In the genomic region with DNA sequence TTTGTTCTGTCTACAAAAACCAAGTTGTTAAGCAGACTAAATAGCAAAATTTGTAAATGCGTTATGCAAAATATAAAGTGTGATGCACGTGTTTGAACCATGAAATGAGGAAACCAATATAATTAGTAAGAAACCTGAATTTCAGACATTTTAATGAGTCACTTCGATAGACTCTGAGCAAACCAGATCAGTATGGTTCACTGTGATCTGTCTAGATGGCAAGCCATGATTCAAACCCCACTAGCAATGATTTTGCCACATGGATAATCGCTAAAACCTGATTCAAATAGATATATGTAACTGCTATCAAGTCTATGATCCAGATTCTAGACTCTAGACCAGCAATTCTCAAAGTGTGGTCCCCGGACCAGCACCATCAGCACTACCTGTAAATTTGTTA, we compare ENCODE assay signal across 24 cellular contexts. TPM values are rescaled to one million over a fixed set of nuclear protein-coding genes. Genes with fewer than 3 reads are reported as not detected.
DNase-seq lines count a peak whose midpoint lies in the region; ATAC-seq and TF ChIP-seq lines count a peak whose summit lies in the region.
"Had no signal": no experiment of that assay in that cellular context is flagged by ENCODE, and none has a peak within 500 bp of the region (broad histone marks: within the 10 kb centered on the region; RNA-seq: fewer than 3 reads in every experiment).

No MANE protein-coding gene starts in this region.

- ATAC-seq in activated CD8-positive, alpha-beta T cell treated with anti-CD3 and anti-CD28 coated beads for 36 hours, result peak; percentile 6
- ATAC-seq in GM18861 (IDR thresholded peaks at IDR 0.05; ENCODE audit: unreplicated experiment), result no peak
- no peak for ATAC-seq in left lung
- ATAC-seq: HepG2, Panc1, right cardiac atrium had no signal

- TF ChIP-seq CTCF in activated CD8-positive, alpha-beta T cell treated with anti-CD3 and anti-CD28 coated beads for 36 hours (IDR thresholded peaks at IDR 0.05), result no peak
- TF ChIP-seq CTCF in left lung (IDR thresholded peaks at IDR 0.05), result no peak

- H3K27ac Mint-ChIP-seq in activated naive CD4-positive, alpha-beta T cell treated with anti-CD3 and anti-CD28 coated beads, Interleukin-2, amount 50 U/mL, for 24 hours, result peak overlapping the region; percentile 97
- peak overlapping the region; percentile 94 for H3K27ac Mint-ChIP-seq in activated CD8-positive, alpha-beta T cell treated with anti-CD3 and anti-CD28 coated beads for 36 hours
- H3K27ac Mint-ChIP-seq: HFFc6, mesothelial cell of epicardium, nephron had no signal

- no peaks in the 10 kb centered on the region for H3K9me3 ChIP-seq in effector memory CD4-positive, alpha-beta T cell (ENCODE audit: control insufficient read depth, low read length)
- H3K9me3 ChIP-seq in left lung, result no peaks in the 10 kb centered on the region
- H3K9me3 ChIP-seq: esophagus squamous epithelium, transverse colon had no signal

- peaks cover 88% of the 10 kb centered on the region for H3K36me3 ChIP-seq in effector memory CD4-positive, alpha-beta T cell (ENCODE audit: control insufficient read depth, insufficient read depth, low read length)
- H3K36me3 ChIP-seq in left lung, result peaks cover 0 to 100% of the 10 kb centered on the region in 2 donors

- peaks cover 45% of the 10 kb centered on the region for H3K4me1 ChIP-seq in effector memory CD4-positive, alpha-beta T cell (ENCODE audit: control insufficient read depth, insufficient read depth, low read length, poor library complexity, severe bottlenecking)
- H3K4me1 ChIP-seq in left lung, result no peaks in the 10 kb centered on the region
- H3K4me1 ChIP-seq: transverse colon had no signal

- CTCF ChIA-PET in activated CD8-positive, alpha-beta T cell treated with anti-CD3 and anti-CD28 coated beads for 36 hours (lab: Charles Lee), result interaction anchor here (4.3 kb wide), 1 partner anchor 10 kb away, joined by 33 read pairs; no protein-coding TSS in a partner anchor

- POLR2A ChIA-PET in activated CD8-positive, alpha-beta T cell treated with anti-CD3 and anti-CD28 coated beads for 36 hours (lab: Charles Lee), result interaction anchor here (0.8 to 5.0 kb wide), 7 partner anchors 9 to 275 kb away, joined by 3 to 25 read pairs (median 4); partner anchors contain the start of gene LUC7L2

- H3K9me3 Mint-ChIP-seq in activated naive CD4-positive, alpha-beta T cell treated with anti-CD3 and anti-CD28 coated beads, Interleukin-2, amount 50 U/mL, for 24 hours, result peaks cover 10% of the 10 kb centered on the region
- H3K9me3 Mint-ChIP-seq in activated CD8-positive, alpha-beta T cell treated with anti-CD3 and anti-CD28 coated beads for 36 hours, result peaks cover 21% of the 10 kb centered on the region
- H3K9me3 Mint-ChIP-seq: HFFc6 had no signal

- H3K4me3 ChIP-seq in effector memory CD4-positive, alpha-beta T cell (ENCODE audit: insufficient read depth, low read depth, low read length, poor library complexity, severe bottlenecking), result no peak overlapping the region
- no peak overlapping the region for H3K4me3 ChIP-seq in left lung
- H3K4me3 ChIP-seq: coronary artery, esophagus squamous epithelium, GM23248, left ventricle myocardium inferior, transverse colon had no signal

- peak overlapping the region; percentile 75 for H3K4me3 Mint-ChIP-seq in activated naive CD4-positive, alpha-beta T cell treated with anti-CD3 and anti-CD28 coated beads, Interleukin-2, amount 50 U/mL, for 24 hours
- peak overlapping the region; percentile 13 for H3K4me3 Mint-ChIP-seq in activated CD8-positive, alpha-beta T cell treated with anti-CD3 and anti-CD28 coated beads for 36 hours
- H3K4me3 Mint-ChIP-seq: HFFc6, mesothelial cell of epicardium, nephron had no signal

- peak overlapping the region; percentile 33 for H3K27ac ChIP-seq in effector memory CD4-positive, alpha-beta T cell (ENCODE audit: insufficient read depth, low read length, poor library complexity, severe bottlenecking)
- no peak overlapping the region for H3K27ac ChIP-seq in left lung
- H3K27ac ChIP-seq: coronary artery, esophagus squamous epithelium, GM23248, left ventricle myocardium inferior, transverse colon had no signal

- no peaks in the 10 kb centered on the region for H3K27me3 Mint-ChIP-seq in activated naive CD4-positive, alpha-beta T cell treated with anti-CD3 and anti-CD28 coated beads, Interleukin-2, amount 50 U/mL, for 24 hours
- H3K27me3 Mint-ChIP-seq in activated CD8-positive, alpha-beta T cell treated with anti-CD3 and anti-CD28 coated beads for 36 hours, result no peaks in the 10 kb centered on the region

- H3K27me3 ChIP-seq in effector memory CD4-positive, alpha-beta T cell (replicated peaks; ENCODE audit: control insufficient read depth, insufficient read depth, low read length, poor library complexity, severe bottlenecking), result no peaks in the 10 kb centered on the region
- H3K27me3 ChIP-seq in left lung, result no peaks in the 10 kb centered on the region
- H3K27me3 ChIP-seq: esophagus squamous epithelium, transverse colon had no signal

- no peak for DNase-seq in activated naive CD4-positive, alpha-beta T cell treated with anti-CD3 and anti-CD28 coated beads, Interleukin-2, amount 50 U/mL, for 16 hours
- peak; percentile 2 for DNase-seq in activated CD8-positive, alpha-beta T cell treated with anti-CD3 and anti-CD28 coated beads for 36 hours
- DNase-seq in effector memory CD4-positive, alpha-beta T cell, result no peak
- DNase-seq in stimulated activated CD4-positive, alpha-beta T cell treated with anti-CD3 and anti-CD28 coated beads, Interleukin-15, amount 100 ng/mL, for 24 hours, result no peak
- DNase-seq in left lung, result no peak
- DNase-seq: activated CD4-positive, alpha-beta T cell treated with anti-CD3 and anti-CD28 coated beads, Interleukin-2, amount 50 U/mL, for 4 hours; esophagus squamous epithelium; GM23248; HFFc6; hippocampal formation; left ventricle myocardium inferior; NCI-H1092; NCI-H187 treated with DMSO at 0.1 percent for 48 hours; NCI-H526; right cardiac atrium; SIG-M5; transverse colon had no signal

- H3K4me1 Mint-ChIP-seq in activated naive CD4-positive, alpha-beta T cell treated with anti-CD3 and anti-CD28 coated beads, Interleukin-2, amount 50 U/mL, for 24 hours, result peaks cover 95% of the 10 kb centered on the region
- peaks cover 89% of the 10 kb centered on the region for H3K4me1 Mint-ChIP-seq in activated CD8-positive, alpha-beta T cell treated with anti-CD3 and anti-CD28 coated beads for 36 hours (ENCODE audit: low read depth)
- H3K4me1 Mint-ChIP-seq: mesothelial cell of epicardium, nephron had no signal

- peaks cover 44% of the 10 kb centered on the region for H3K36me3 Mint-ChIP-seq in activated naive CD4-positive, alpha-beta T cell treated with anti-CD3 and anti-CD28 coated beads, Interleukin-2, amount 50 U/mL, for 24 hours
- H3K36me3 Mint-ChIP-seq in activated CD8-positive, alpha-beta T cell treated with anti-CD3 and anti-CD28 coated beads for 36 hours (ENCODE audit: low read depth), result peaks cover 96% of the 10 kb centered on the region

- intact Hi-C loops in activated CD8-positive, alpha-beta T cell treated with anti-CD3 and anti-CD28 coated beads for 36 hours (cut with micrococcal nuclease), result no loop called here
- intact Hi-C loops in left lung (cut with DNase I), result no loop called here

RNA-seq across cellular contexts. Expression of gene ZC3HAV1, which starts 24.8 kb away (rescaled TPM):
- total RNA-seq in activated CD8-positive, alpha-beta T cell treated with anti-CD3 and anti-CD28 coated beads for 36 hours, result 100 to 1,000 TPM; 125 to 128 TPM
- total RNA-seq in left lung, result 10 to 100 TPM; 35.5 to 45.5 TPM

RNA-seq across cellular contexts. Expression of gene ZC3HAV1L, which starts 48.9 kb away (rescaled TPM):
- total RNA-seq in activated CD8-positive, alpha-beta T cell treated with anti-CD3 and anti-CD28 coated beads for 36 hours, result 10 to 100 TPM; 19.9 TPM
- 10 to 100 TPM in 1 of 2 donors, 1 to 10 TPM in 1; 8.4 to 12.4 TPM for total RNA-seq in left lung
